In the genomic region with DNA sequence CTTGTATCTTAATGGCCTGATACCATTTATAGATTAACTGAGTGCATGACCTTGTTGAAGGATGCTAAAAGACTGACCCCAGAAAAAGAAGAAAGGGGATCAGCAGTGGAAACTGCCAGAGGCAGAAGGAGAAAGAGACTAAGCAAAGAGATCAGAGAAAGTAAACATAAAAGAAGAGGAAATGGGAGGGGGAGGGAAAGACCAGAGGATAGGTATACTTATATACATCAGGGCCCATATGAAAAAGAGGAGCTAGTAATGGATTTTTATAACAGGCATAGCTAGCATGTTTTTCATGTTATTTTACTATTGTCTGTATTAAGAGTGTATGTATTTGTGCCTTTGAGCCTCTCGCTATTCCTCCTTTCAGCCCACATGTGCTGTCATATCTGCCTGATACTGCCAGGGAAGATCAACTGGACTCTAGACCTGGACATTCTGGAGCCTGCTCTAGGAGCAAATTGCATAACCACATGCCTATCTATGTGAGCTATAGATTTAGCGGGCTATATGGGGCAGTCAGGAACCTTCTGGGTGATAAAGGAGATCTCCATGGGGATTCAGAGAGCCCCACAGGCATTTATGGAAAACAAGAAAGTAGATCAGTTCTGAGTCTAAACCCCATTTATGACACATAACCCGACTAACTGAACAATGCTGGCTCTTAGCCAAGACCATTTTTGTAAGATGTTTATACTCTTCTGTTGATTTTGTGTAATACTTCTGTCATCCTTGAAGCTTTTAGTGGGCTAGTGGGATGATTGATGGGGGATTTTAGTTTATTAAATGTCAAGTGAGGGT, we compare ENCODE assay signal across 1 cellular context.
TF ChIP-seq lines count a peak whose summit lies in the region.

No MANE protein-coding gene starts in this region.

TF ChIP-seq in HEK293, 187 proteins besides CTCF, POLR2A, EP300 and RAD21 (continued from another document and continues in another):
- TF ChIP-seq, protein P1, sequence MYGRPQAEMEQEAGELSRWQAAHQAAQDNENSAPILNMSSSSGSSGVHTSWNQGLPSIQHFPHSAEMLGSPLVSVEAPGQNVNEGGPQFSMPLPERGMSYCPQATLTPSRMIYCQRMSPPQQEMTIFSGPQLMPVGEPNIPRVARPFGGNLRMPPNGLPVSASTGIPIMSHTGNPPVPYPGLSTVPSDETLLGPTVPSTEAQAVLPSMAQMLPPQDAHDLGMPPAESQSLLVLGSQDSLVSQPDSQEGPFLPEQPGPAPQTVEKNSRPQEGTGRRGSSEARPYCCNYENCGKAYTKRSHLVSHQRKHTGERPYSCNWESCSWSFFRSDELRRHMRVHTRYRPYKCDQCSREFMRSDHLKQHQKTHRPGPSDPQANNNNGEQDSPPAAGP (tag by site-specific recombination; IDR thresholded peaks at IDR 0.05), result no peak
- no peak for TF ChIP-seq ZNF341 (tag by site-specific recombination; IDR thresholded peaks at IDR 0.05; ENCODE audit: low read depth)
- TF ChIP-seq, protein P2, sequence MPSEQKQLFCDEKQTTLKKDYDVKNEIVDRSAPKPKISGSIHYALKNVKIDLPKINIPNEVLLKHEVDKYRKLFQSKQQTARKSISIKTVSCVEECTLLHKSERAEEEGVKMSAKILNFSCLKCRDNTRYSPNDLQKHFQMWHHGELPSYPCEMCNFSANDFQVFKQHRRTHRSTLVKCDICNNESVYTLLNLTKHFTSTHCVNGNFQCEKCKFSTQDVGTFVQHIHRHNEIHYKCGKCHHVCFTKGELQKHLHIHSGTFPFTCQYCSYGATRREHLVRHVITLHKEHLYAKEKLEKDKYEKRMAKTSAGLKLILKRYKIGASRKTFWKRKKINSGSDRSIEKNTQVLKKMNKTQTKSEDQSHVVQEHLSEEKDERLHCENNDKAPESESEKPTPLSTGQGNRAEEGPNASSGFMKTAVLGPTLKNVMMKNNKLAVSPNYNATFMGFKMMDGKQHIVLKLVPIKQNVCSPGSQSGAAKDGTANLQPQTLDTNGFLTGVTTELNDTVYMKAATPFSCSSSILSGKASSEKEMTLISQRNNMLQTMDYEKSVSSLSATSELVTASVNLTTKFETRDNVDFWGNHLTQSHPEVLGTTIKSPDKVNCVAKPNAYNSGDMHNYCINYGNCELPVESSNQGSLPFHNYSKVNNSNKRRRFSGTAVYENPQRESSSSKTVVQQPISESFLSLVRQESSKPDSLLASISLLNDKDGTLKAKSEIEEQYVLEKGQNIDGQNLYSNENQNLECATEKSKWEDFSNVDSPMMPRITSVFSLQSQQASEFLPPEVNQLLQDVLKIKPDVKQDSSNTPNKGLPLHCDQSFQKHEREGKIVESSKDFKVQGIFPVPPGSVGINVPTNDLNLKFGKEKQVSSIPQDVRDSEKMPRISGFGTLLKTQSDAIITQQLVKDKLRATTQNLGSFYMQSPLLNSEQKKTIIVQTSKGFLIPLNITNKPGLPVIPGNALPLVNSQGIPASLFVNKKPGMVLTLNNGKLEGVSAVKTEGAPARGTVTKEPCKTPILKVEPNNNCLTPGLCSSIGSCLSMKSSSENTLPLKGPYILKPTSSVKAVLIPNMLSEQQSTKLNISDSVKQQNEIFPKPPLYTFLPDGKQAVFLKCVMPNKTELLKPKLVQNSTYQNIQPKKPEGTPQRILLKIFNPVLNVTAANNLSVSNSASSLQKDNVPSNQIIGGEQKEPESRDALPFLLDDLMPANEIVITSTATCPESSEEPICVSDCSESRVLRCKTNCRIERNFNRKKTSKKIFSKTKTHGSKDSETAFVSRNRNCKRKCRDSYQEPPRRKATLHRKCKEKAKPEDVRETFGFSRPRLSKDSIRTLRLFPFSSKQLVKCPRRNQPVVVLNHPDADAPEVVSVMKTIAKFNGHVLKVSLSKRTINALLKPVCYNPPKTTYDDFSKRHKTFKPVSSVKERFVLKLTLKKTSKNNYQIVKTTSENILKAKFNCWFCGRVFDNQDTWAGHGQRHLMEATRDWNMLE (tag by site-specific recombination; conservative IDR thresholded peaks at IDR 0.05; ENCODE audit: low read depth), result 0 out of 2 replicates have a peak, but pooled peaks have one; percentile 7
- TF ChIP-seq ZNF266 (tag by site-specific recombination; IDR thresholded peaks at IDR 0.05; ENCODE audit: low read depth), result no peak
- TF ChIP-seq ZNF211 (tag by site-specific recombination; IDR thresholded peaks at IDR 0.05; ENCODE audit: low read depth), result no peak
- 0 out of 2 replicates have a peak, but pooled peaks have one; percentile 11 for TF ChIP-seq TCF7L2 (IDR thresholded peaks at IDR 0.05; ENCODE audit: borderline replicate concordance, low read depth, low read length)
- TF ChIP-seq ZNF510 (tag by site-specific recombination; IDR thresholded peaks at IDR 0.05; ENCODE audit: insufficient replicate concordance), result no peak
- TF ChIP-seq ZNF843 (tag by site-specific recombination; IDR thresholded peaks at IDR 0.05), result peak; percentile 91
- no peak for TF ChIP-seq ZNF514 (tag by site-specific recombination; IDR thresholded peaks at IDR 0.05)
- no peak for TF ChIP-seq ZNF785 (tag by site-specific recombination; IDR thresholded peaks at IDR 0.05)
- peak; percentile 31; the same call in 1 of the 2 replicates for TF ChIP-seq ZIC2 (tag by site-specific recombination; IDR thresholded peaks at IDR 0.05)
- no peak for TF ChIP-seq ZNF626 (tag by site-specific recombination; IDR thresholded peaks at IDR 0.05)
- TF ChIP-seq, protein P3, sequence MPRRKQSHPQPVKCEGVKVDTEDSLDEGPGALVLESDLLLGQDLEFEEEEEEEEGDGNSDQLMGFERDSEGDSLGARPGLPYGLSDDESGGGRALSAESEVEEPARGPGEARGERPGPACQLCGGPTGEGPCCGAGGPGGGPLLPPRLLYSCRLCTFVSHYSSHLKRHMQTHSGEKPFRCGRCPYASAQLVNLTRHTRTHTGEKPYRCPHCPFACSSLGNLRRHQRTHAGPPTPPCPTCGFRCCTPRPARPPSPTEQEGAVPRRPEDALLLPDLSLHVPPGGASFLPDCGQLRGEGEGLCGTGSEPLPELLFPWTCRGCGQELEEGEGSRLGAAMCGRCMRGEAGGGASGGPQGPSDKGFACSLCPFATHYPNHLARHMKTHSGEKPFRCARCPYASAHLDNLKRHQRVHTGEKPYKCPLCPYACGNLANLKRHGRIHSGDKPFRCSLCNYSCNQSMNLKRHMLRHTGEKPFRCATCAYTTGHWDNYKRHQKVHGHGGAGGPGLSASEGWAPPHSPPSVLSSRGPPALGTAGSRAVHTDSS (tag by site-specific recombination; IDR thresholded peaks at IDR 0.05), result no peak
- TF ChIP-seq, protein P4, sequence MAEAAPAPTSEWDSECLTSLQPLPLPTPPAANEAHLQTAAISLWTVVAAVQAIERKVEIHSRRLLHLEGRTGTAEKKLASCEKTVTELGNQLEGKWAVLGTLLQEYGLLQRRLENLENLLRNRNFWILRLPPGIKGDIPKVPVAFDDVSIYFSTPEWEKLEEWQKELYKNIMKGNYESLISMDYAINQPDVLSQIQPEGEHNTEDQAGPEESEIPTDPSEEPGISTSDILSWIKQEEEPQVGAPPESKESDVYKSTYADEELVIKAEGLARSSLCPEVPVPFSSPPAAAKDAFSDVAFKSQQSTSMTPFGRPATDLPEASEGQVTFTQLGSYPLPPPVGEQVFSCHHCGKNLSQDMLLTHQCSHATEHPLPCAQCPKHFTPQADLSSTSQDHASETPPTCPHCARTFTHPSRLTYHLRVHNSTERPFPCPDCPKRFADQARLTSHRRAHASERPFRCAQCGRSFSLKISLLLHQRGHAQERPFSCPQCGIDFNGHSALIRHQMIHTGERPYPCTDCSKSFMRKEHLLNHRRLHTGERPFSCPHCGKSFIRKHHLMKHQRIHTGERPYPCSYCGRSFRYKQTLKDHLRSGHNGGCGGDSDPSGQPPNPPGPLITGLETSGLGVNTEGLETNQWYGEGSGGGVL (tag by site-specific recombination; IDR thresholded peaks at IDR 0.05), result no peak; the same call in 1 of the 2 replicates
- no peak; the same call in 1 of the 2 replicates for TF ChIP-seq ZNF184 (tag by site-specific recombination; IDR thresholded peaks at IDR 0.05)
- TF ChIP-seq, protein P5, sequence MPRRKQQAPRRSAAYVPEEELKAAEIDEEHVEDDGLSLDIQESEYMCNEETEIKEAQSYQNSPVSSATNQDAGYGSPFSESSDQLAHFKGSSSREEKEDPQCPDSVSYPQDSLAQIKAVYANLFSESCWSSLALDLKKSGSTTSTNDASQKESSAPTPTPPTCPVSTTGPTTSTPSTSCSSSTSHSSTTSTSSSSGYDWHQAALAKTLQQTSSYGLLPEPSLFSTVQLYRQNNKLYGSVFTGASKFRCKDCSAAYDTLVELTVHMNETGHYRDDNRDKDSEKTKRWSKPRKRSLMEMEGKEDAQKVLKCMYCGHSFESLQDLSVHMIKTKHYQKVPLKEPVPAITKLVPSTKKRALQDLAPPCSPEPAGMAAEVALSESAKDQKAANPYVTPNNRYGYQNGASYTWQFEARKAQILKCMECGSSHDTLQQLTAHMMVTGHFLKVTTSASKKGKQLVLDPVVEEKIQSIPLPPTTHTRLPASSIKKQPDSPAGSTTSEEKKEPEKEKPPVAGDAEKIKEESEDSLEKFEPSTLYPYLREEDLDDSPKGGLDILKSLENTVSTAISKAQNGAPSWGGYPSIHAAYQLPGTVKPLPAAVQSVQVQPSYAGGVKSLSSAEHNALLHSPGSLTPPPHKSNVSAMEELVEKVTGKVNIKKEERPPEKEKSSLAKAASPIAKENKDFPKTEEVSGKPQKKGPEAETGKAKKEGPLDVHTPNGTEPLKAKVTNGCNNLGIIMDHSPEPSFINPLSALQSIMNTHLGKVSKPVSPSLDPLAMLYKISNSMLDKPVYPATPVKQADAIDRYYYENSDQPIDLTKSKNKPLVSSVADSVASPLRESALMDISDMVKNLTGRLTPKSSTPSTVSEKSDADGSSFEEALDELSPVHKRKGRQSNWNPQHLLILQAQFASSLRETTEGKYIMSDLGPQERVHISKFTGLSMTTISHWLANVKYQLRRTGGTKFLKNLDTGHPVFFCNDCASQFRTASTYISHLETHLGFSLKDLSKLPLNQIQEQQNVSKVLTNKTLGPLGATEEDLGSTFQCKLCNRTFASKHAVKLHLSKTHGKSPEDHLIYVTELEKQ (tag by site-specific recombination; IDR thresholded peaks at IDR 0.05; ENCODE audit: borderline replicate concordance), result peak; percentile 61; the same call in 1 of the 2 replicates
- 0 out of 2 replicates have a peak, but pooled peaks have one; percentile 19 for TF ChIP-seq PRDM1 (tag by site-specific recombination; IDR thresholded peaks at IDR 0.05)
- 0 out of 2 replicates have a peak, but pooled peaks have one; percentile 22 for TF ChIP-seq ZNF366 (tag by site-specific recombination; conservative IDR thresholded peaks at IDR 0.05)
- no peak for TF ChIP-seq ZNF621 (tag by site-specific recombination; IDR thresholded peaks at IDR 0.05)
- no peak for TF ChIP-seq ZNF157 (tag by site-specific recombination; IDR thresholded peaks at IDR 0.05)
- TF ChIP-seq, protein P6, sequence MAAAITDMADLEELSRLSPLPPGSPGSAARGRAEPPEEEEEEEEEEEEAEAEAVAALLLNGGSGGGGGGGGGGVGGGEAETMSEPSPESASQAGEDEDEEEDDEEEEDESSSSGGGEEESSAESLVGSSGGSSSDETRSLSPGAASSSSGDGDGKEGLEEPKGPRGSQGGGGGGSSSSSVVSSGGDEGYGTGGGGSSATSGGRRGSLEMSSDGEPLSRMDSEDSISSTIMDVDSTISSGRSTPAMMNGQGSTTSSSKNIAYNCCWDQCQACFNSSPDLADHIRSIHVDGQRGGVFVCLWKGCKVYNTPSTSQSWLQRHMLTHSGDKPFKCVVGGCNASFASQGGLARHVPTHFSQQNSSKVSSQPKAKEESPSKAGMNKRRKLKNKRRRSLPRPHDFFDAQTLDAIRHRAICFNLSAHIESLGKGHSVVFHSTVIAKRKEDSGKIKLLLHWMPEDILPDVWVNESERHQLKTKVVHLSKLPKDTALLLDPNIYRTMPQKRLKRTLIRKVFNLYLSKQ (tag by site-specific recombination; IDR thresholded peaks at IDR 0.05; ENCODE audit: borderline replicate concordance), result no peak
- 0 out of 2 replicates have a peak, but pooled peaks have one; percentile 20 for TF ChIP-seq ZFP69B (tag by site-specific recombination; IDR thresholded peaks at IDR 0.05)
- TF ChIP-seq KLF7 (tag by site-specific recombination; IDR thresholded peaks at IDR 0.05; ENCODE audit: borderline replicate concordance), result no peak
- TF ChIP-seq, protein P7, sequence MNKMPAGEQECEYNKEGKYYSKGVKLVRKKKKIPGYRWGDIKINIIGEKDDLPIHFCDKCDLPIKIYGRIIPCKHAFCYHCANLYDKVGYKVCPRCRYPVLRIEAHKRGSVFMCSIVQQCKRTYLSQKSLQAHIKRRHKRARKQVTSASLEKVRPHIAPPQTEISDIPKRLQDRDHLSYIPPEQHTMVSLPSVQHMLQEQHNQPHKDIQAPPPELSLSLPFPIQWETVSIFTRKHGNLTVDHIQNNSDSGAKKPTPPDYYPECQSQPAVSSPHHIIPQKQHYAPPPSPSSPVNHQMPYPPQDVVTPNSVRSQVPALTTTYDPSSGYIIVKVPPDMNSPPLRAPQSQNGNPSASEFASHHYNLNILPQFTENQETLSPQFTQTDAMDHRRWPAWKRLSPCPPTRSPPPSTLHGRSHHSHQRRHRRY (tag by site-specific recombination; IDR thresholded peaks at IDR 0.05), result no peak
- no peak for TF ChIP-seq ZNF548 (tag by site-specific recombination; IDR thresholded peaks at IDR 0.05)
- TF ChIP-seq ZNF658 (tag by site-specific recombination; IDR thresholded peaks at IDR 0.05), result no peak
- TF ChIP-seq ZNF112 (tag by site-specific recombination; IDR thresholded peaks at IDR 0.05), result no peak
- TF ChIP-seq ZNF114 (tag by site-specific recombination; IDR thresholded peaks at IDR 0.05), result no peak
- TF ChIP-seq ZNF121 (tag by site-specific recombination; IDR thresholded peaks at IDR 0.05), result no peak
- no peak for TF ChIP-seq SP7 (tag by site-specific recombination; IDR thresholded peaks at IDR 0.05)
- TF ChIP-seq ZBTB1 (tag by site-specific recombination; IDR thresholded peaks at IDR 0.05), result 0 out of 2 replicates have a peak, but pooled peaks have one; percentile 30
- no peak for TF ChIP-seq ZNF274 (IDR thresholded peaks at IDR 0.05; ENCODE audit: low read length)
- TF ChIP-seq ZNF274 (tag by site-specific recombination; IDR thresholded peaks at IDR 0.05; ENCODE audit: borderline replicate concordance), result no peak
- no peak for TF ChIP-seq ZNF558 (tag by site-specific recombination; IDR thresholded peaks at IDR 0.05)
- TF ChIP-seq ZSCAN30 (tag by site-specific recombination; IDR thresholded peaks at IDR 0.05), result no peak
- no peak for TF ChIP-seq SETDB1 (IDR thresholded peaks at IDR 0.05; ENCODE audit: insufficient read length, low read length)
- TF ChIP-seq, protein P8, sequence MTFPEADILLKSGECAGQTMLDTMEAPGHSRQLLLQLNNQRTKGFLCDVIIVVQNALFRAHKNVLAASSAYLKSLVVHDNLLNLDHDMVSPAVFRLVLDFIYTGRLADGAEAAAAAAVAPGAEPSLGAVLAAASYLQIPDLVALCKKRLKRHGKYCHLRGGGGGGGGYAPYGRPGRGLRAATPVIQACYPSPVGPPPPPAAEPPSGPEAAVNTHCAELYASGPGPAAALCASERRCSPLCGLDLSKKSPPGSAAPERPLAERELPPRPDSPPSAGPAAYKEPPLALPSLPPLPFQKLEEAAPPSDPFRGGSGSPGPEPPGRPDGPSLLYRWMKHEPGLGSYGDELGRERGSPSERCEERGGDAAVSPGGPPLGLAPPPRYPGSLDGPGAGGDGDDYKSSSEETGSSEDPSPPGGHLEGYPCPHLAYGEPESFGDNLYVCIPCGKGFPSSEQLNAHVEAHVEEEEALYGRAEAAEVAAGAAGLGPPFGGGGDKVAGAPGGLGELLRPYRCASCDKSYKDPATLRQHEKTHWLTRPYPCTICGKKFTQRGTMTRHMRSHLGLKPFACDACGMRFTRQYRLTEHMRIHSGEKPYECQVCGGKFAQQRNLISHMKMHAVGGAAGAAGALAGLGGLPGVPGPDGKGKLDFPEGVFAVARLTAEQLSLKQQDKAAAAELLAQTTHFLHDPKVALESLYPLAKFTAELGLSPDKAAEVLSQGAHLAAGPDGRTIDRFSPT (tag by site-specific recombination; IDR thresholded peaks at IDR 0.05), result no peak
